ENCODE assay signal across 23 cellular contexts in the genomic region with DNA sequence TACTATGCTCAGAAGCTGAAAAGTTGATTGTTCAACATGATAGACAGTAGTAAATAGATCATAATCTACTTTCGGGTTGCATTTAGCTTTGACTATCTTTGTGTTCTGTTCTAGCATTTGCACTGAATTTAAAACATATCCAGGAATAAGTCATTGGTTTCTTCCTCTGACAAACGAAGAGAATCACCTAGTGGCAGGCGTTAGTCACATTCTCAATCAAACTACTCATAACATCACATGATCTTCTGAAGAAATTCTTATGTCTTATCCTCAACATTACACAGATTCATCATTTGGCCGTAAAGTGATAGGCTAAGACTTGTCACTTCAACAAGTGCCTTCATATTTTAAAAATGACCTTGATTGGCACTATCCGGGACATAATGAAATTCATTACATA.
"Had no signal": no experiment of that assay in that cellular context is flagged by ENCODE, and none has a peak within 500 bp of the region (broad histone marks: within the 10 kb centered on the region; RNA-seq: fewer than 3 reads in every experiment).

No MANE protein-coding gene starts in this region.

- H3K4me1 Mint-ChIP-seq: activated B cell treated with CpG ODN at 0.5 μM for 24 hours; activated naive CD4-positive, alpha-beta T cell treated with anti-CD3 and anti-CD28 coated beads, Interleukin-2, amount 10 ng/mL, durations not matched to agents 7 days and 5 days; nephron progenitor cell; stimulated activated naive B cell treated with anti-CD40 and anti-IgM and Interleukin-4, amounts not matched to agents 10 μg/mL and 1 μg/mL and 100 μg/mL, for 72 hours had no signal

- H3K4me1 ChIP-seq: heart left ventricle, transverse colon, uterus had no signal

- H3K27me3 Mint-ChIP-seq: activated B cell treated with CpG ODN at 0.5 μM for 24 hours; activated naive CD4-positive, alpha-beta T cell treated with anti-CD3 and anti-CD28 coated beads, Interleukin-2, amount 10 ng/mL, durations not matched to agents 7 days and 5 days; stimulated activated naive B cell treated with anti-CD40 and anti-IgM and Interleukin-4, amounts not matched to agents 10 μg/mL and 1 μg/mL and 100 μg/mL, for 72 hours had no signal

- H3K36me3 Mint-ChIP-seq: activated CD4-positive, alpha-beta memory T cell treated with anti-CD3 and anti-CD28 coated beads for 36 hours; activated naive CD4-positive, alpha-beta T cell treated with anti-CD3 and anti-CD28 coated beads, Interleukin-2, amount 10 ng/mL, durations not matched to agents 7 days and 5 days; stimulated activated naive B cell treated with anti-CD40 and anti-IgM and Interleukin-4, amounts not matched to agents 10 μg/mL and 1 μg/mL and 100 μg/mL, for 72 hours had no signal

- DNase-seq: activated B cell treated with CpG ODN at 0.5 μM for 24 hours; activated CD4-positive, alpha-beta memory T cell treated with anti-CD3 and anti-CD28 coated beads for 36 hours; activated CD4-positive, alpha-beta T cell treated with anti-CD3 and anti-CD28 coated beads for 4 hours; activated effector memory CD4-positive, alpha-beta T cell treated with anti-CD3 and anti-CD28 coated beads, Interleukin-2, amount 50 U/mL, for 16 hours; activated naive CD4-positive, alpha-beta T cell treated with anti-CD3 and anti-CD28 coated beads, Interleukin-2, amount 10 ng/mL, durations not matched to agents 7 days and 5 days; activated T-cell treated with anti-CD3 and anti-CD28 coated beads, Interleukin-2, amount 50 U/mL, for 72 hours; amygdala; cortex of kidney; heart left ventricle; islet precursor cell; left colon; mesenchymal stem cell; mucosa of descending colon; nephron progenitor cell; nucleus accumbens; stimulated activated CD4-positive, alpha-beta T cell treated with anti-CD3 and anti-CD28 coated beads, Interleukin-2, amount 100 ng/mL, for 48 hours; stimulated activated CD8-positive, alpha-beta memory T cell treated with anti-CD3 and anti-CD28 coated beads, Interleukin-4, amount 100 ng/mL, for 48 hours; stimulated activated naive B cell treated with anti-CD40 and anti-IgM and Interleukin-4, amounts not matched to agents 10 μg/mL and 1 μg/mL and 100 μg/mL, for 72 hours; T-helper 9 cell; transverse colon; uterus had no signal

- H3K27ac Mint-ChIP-seq: activated B cell treated with CpG ODN at 0.5 μM for 24 hours; activated CD4-positive, alpha-beta memory T cell treated with anti-CD3 and anti-CD28 coated beads for 36 hours; activated naive CD4-positive, alpha-beta T cell treated with anti-CD3 and anti-CD28 coated beads, Interleukin-2, amount 10 ng/mL, durations not matched to agents 7 days and 5 days; activated T-cell treated with anti-CD3 and anti-CD28 coated beads, Interleukin-2, amount 50 U/mL, for 72 hours; nephron progenitor cell; stimulated activated naive B cell treated with anti-CD40 and anti-IgM and Interleukin-4, amounts not matched to agents 10 μg/mL and 1 μg/mL and 100 μg/mL, for 72 hours had no signal

- ATAC-seq: esophagus mucosa; heart left ventricle; left colon; mucosa of descending colon; sciatic nerve; stimulated activated naive B cell treated with anti-CD40 and anti-IgM and Interleukin-4, amounts not matched to agents 10 μg/mL and 1 μg/mL and 100 μg/mL, for 72 hours had no signal

- H3K9me3 Mint-ChIP-seq: activated B cell treated with CpG ODN at 0.5 μM for 24 hours; activated CD4-positive, alpha-beta memory T cell treated with anti-CD3 and anti-CD28 coated beads for 36 hours; activated naive CD4-positive, alpha-beta T cell treated with anti-CD3 and anti-CD28 coated beads, Interleukin-2, amount 10 ng/mL, durations not matched to agents 7 days and 5 days; activated T-cell treated with anti-CD3 and anti-CD28 coated beads, Interleukin-2, amount 50 U/mL, for 72 hours; nephron progenitor cell; stimulated activated naive B cell treated with anti-CD40 and anti-IgM and Interleukin-4, amounts not matched to agents 10 μg/mL and 1 μg/mL and 100 μg/mL, for 72 hours had no signal

- H3K27me3 ChIP-seq: heart left ventricle, transverse colon, uterus had no signal

- H3K4me3 Mint-ChIP-seq: activated B cell treated with CpG ODN at 0.5 μM for 24 hours; activated CD4-positive, alpha-beta memory T cell treated with anti-CD3 and anti-CD28 coated beads for 36 hours; activated naive CD4-positive, alpha-beta T cell treated with anti-CD3 and anti-CD28 coated beads, Interleukin-2, amount 10 ng/mL, durations not matched to agents 7 days and 5 days; activated T-cell treated with anti-CD3 and anti-CD28 coated beads, Interleukin-2, amount 50 U/mL, for 72 hours; nephron progenitor cell; stimulated activated naive B cell treated with anti-CD40 and anti-IgM and Interleukin-4, amounts not matched to agents 10 μg/mL and 1 μg/mL and 100 μg/mL, for 72 hours had no signal

- H3K27ac ChIP-seq: heart left ventricle, transverse colon, uterus had no signal
